In genomic region chr20:20137851-20138250, GRCh38 we compare ENCODE assay signal across 14 cellular contexts.
A peak's percentile ranks its signal among the peaks of the same experiment; 100 is the strongest.
DNase-seq lines count a peak whose midpoint lies in the region; ATAC-seq and TF ChIP-seq lines count a peak whose summit lies in the region.
"Had no signal": no experiment of that assay in that cellular context is flagged by ENCODE, and none has a peak within 500 bp of the region (broad histone marks: within the 10 kb centered on the region; RNA-seq: fewer than 3 reads in every experiment).

No MANE protein-coding gene starts in this region.

- H3K4me1 ChIP-seq in BLaER1 (peaks cover 40% of the 10 kb centered on the region), RWPE2 (ENCODE audit: insufficient read depth, poor library complexity, severe bottlenecking) (no peaks in the 10 kb centered on the region), skeletal muscle tissue (ENCODE audit: control insufficient read depth in 3 of 3, insufficient read depth in 3 of 3, low read length in 3 of 3) (peaks cover 21 to 25% (median 23%) of the 10 kb centered on the region in 3 donors)
- H3K4me1 ChIP-seq: BE2C had no signal

- no peaks in the 10 kb centered on the region for H3K27me3 ChIP-seq in BLaER1
- H3K27me3 ChIP-seq in RWPE2 (ENCODE audit: insufficient read depth, poor library complexity, severe bottlenecking) = no peaks in the 10 kb centered on the region
- no peaks in the 10 kb centered on the region for H3K27me3 ChIP-seq in skeletal muscle tissue (ENCODE audit: control insufficient read depth in 3 of 3, insufficient read depth in 3 of 3, low read length in 3 of 3)
- H3K27me3 ChIP-seq: BE2C had no signal

- ATAC-seq in RWPE2 (ENCODE audit: low read depth) (peak; percentile 29; the same call in 1 of the 3 replicates), left ventricle myocardium superior (peak; percentile 69), GM18502 (IDR thresholded peaks at IDR 0.05; ENCODE audit: poor library complexity, unreplicated experiment) (no peak)

- H3K27ac ChIP-seq in BLaER1 (peak overlapping the region; percentile 40; the same call in 1 of the 2 replicates), RWPE2 (ENCODE audit: poor library complexity, severe bottlenecking) (no peak overlapping the region), skeletal muscle tissue (ENCODE audit: low read depth, low read length) (peak overlapping the region; percentile 80)
- H3K27ac ChIP-seq: GM23248 had no signal

- no peaks in the 10 kb centered on the region for H4K20me1 ChIP-seq in BLaER1

- H3K9ac ChIP-seq in BLaER1 (no peak overlapping the region), skeletal muscle tissue (ENCODE audit: low read depth in 1 of 3, low read length in 3 of 3) (peak overlapping the region in 1 of 3 donors; percentile 34)
- H3K9ac ChIP-seq: GM23248 had no signal

- no peak for DNase-seq in RWPE2 (ENCODE audit: low spot score)
- no peak for DNase-seq in left ventricle myocardium superior
- DNase-seq in GM19238 (ENCODE audit: insufficient read length, low spot score) = no peak
- DNase-seq in SW480 (ENCODE audit: low spot score) = no peak
- DNase-seq: BE2C; Caco-2; CD8-positive, alpha-beta memory T cell; DMS53; GF-D8; GM23248; H7 had no signal

- H3K4me2 ChIP-seq in BLaER1 = peak overlapping the region; percentile 48

- no peak for TF ChIP-seq CTCF in RWPE2 (IDR thresholded peaks at IDR 0.05; ENCODE audit: poor library complexity, severe bottlenecking)

- H3K9me3 ChIP-seq in BLaER1 = peaks cover 50% of the 10 kb centered on the region
- H3K9me3 ChIP-seq in RWPE2 (ENCODE audit: severe bottlenecking) = no peaks in the 10 kb centered on the region
- H3K9me3 ChIP-seq in skeletal muscle tissue (ENCODE audit: control insufficient read depth in 3 of 3, low read length in 3 of 3) = peaks cover 0 to 7% (median 0%) of the 10 kb centered on the region in 3 donors
- H3K9me3 ChIP-seq: BE2C had no signal

- H3K4me3 ChIP-seq in BLaER1 = no peak overlapping the region; the same call in 1 of the 2 replicates
- H3K4me3 ChIP-seq in RWPE2 (ENCODE audit: severe bottlenecking) = no peak overlapping the region
- H3K4me3 ChIP-seq in skeletal muscle tissue (ENCODE audit: low read length in 3 of 3) = peak overlapping the region in 2 of 3 donors; percentile 9 to 36
- H3K4me3 ChIP-seq: GM23248 had no signal

- H3K36me3 ChIP-seq in BLaER1 (no peaks in the 10 kb centered on the region), RWPE2 (ENCODE audit: low read depth) (no peaks in the 10 kb centered on the region), skeletal muscle tissue (ENCODE audit: control insufficient read depth in 3 of 3, insufficient read depth in 3 of 3, low read length in 3 of 3) (no peaks in the 10 kb centered on the region)
- H3K36me3 ChIP-seq: BE2C had no signal

- intact Hi-C loops in left ventricle myocardium superior (cut with micrococcal nuclease) = no loop called here

Comparison
In these comparisons a context has a peak if more than half of its experiments do, and no peak if none do; other contexts are left out.
1. H3K4me3 ChIP-seq: peak in skeletal muscle tissue (2 of 3); none in BLaER1 (single experiment) and RWPE2 (single experiment).